In the genomic region with DNA sequence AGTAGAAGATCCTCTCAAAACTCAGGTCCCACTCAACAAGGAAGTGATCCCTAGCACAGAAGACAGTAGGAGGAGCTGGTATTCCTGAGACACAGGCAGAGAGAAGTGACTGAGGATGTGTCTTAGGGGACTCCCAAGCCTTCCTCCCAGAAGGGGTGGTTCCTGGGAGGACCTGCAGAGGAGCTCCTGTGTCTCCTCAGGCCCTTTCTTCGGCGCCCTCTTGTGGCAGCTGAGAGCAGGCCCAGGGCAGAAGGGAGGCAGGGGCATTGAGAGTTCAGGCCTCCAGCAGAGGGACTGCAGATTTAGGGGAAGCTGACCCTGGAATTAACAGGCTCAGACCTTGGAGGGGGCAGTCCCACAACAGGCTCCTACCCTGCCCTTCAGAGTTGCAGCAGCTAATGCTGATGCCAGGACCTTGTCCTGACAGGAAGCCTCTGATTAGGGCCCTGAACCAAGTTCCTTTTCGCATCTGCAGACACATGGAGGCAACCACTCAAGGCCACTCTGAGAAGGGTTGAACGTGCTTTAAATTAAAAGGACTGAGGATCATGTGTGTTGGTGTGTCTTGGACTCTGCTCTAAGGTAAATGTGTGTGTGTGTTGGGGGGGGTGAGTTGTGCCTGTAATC, we compare ENCODE assay signal across 8 cellular contexts.
DNase-seq lines count a peak whose midpoint lies in the region; ATAC-seq and TF ChIP-seq lines count a peak whose summit lies in the region.
"Not testable (repeated sequence)": the region's sequence is repeated elsewhere in the genome, so short reads cannot be mapped to it uniquely, and the experiment has no call there.

No MANE protein-coding gene starts in this region.

- not testable (repeated sequence) for H3K36me3 Mint-ChIP-seq in chondrocyte (ENCODE audit: low read depth); stimulated activated naive CD8-positive, alpha-beta T cell treated with anti-CD3 and anti-CD28 coated beads, Interleukin-15, Interleukin-2, amounts not matched to agents 100 ng/mL and 50 ng/mL, for 24 hours (ENCODE audit: low read depth)

- peak; percentile 73 for DNase-seq in ELR (ENCODE audit: low read depth)
- peak; percentile 65 for DNase-seq in NCI-H460 (ENCODE audit: extremely low read depth, low read depth)
- not testable (repeated sequence) for DNase-seq in chondrocyte (ENCODE audit: low spot score); kidney epithelial cell (ENCODE audit: low read depth)

- H3K36me3 ChIP-seq in kidney epithelial cell (ENCODE audit: control insufficient read depth, insufficient read depth, low read length), result not testable (repeated sequence)

- H3K9me3 Mint-ChIP-seq in chondrocyte (ENCODE audit: low read depth); stimulated activated naive CD8-positive, alpha-beta T cell treated with anti-CD3 and anti-CD28 coated beads, Interleukin-15, Interleukin-2, amounts not matched to agents 100 ng/mL and 50 ng/mL, for 24 hours: not testable (repeated sequence)

- TF ChIP-seq CTCF in WI38 (IDR thresholded peaks at IDR 0.05; ENCODE audit: low read depth, low read length) (peak; percentile 49), chondrocyte (IDR thresholded peaks at IDR 0.05) (peak; percentile 78), kidney epithelial cell (IDR thresholded peaks at IDR 0.05; ENCODE audit: insufficient read depth, low read length, poor library complexity, severe bottlenecking) (peak; percentile 58)

- not testable (repeated sequence) for H3K27ac Mint-ChIP-seq in chondrocyte (ENCODE audit: unreplicated experiment)
- peak overlapping the region; percentile 75 for H3K27ac Mint-ChIP-seq in stimulated activated naive CD8-positive, alpha-beta T cell treated with anti-CD3 and anti-CD28 coated beads, Interleukin-15, Interleukin-2, amounts not matched to agents 100 ng/mL and 50 ng/mL, for 24 hours

- not testable (repeated sequence) for H3K27me3 ChIP-seq in kidney epithelial cell (ENCODE audit: control insufficient read depth, insufficient read depth, low read length)

- H3K27me3 Mint-ChIP-seq in chondrocyte (ENCODE audit: low read depth); stimulated activated naive CD8-positive, alpha-beta T cell treated with anti-CD3 and anti-CD28 coated beads, Interleukin-15, Interleukin-2, amounts not matched to agents 100 ng/mL and 50 ng/mL, for 24 hours: not testable (repeated sequence)

- H3K4me3 Mint-ChIP-seq in chondrocyte (ENCODE audit: unreplicated experiment), result not testable (repeated sequence)
- H3K4me3 Mint-ChIP-seq in stimulated activated naive CD8-positive, alpha-beta T cell treated with anti-CD3 and anti-CD28 coated beads, Interleukin-15, Interleukin-2, amounts not matched to agents 100 ng/mL and 50 ng/mL, for 24 hours, result peak overlapping the region; percentile 71

- H3K4me3 ChIP-seq in WI38 (ENCODE audit: low read depth, low read length); kidney epithelial cell (ENCODE audit: low read depth, low read length): not testable (repeated sequence)

- not testable (repeated sequence) for H3K4me1 Mint-ChIP-seq in chondrocyte (ENCODE audit: low read depth)
- peaks cover 54% of the 10 kb centered on the region for H3K4me1 Mint-ChIP-seq in stimulated activated naive CD8-positive, alpha-beta T cell treated with anti-CD3 and anti-CD28 coated beads, Interleukin-15, Interleukin-2, amounts not matched to agents 100 ng/mL and 50 ng/mL, for 24 hours (ENCODE audit: low read depth)

- ATAC-seq in GM21526 (IDR thresholded peaks at IDR 0.05; ENCODE audit: low FRiP score, unreplicated experiment) (peak; percentile 53), HG03432 (IDR thresholded peaks at IDR 0.05; ENCODE audit: unreplicated experiment) (peak; percentile 67)
